ENCODE assay signal across 29 cellular contexts in genomic region chr7:126723966-126724544, GRCh38.
"Had no signal": no experiment of that assay in that cellular context is flagged by ENCODE, and none has a peak within 500 bp of the region (broad histone marks: within the 10 kb centered on the region; RNA-seq: fewer than 3 reads in every experiment).

No MANE protein-coding gene starts in this region.

- H3K27ac ChIP-seq: esophagus muscularis mucosa, foreskin keratinocyte, heart left ventricle, left ventricle myocardium inferior, ovary, sigmoid colon, uterus had no signal

- DNase-seq: activated CD4-positive, alpha-beta memory T cell treated with anti-CD3 and anti-CD28 coated beads, Interleukin-2, amount 10 ng/mL, durations not matched to agents 7 days and 5 days; activated CD4-positive, alpha-beta T cell treated with anti-CD3 and anti-CD28 coated beads for 1 hour; activated CD4-positive, alpha-beta T cell treated with anti-CD3 and anti-CD28 coated beads, Interleukin-2, amount 10 ng/mL, durations not matched to agents 7 days and 5 days; activated CD8-positive, alpha-beta memory T cell treated with anti-CD3 and anti-CD28 coated beads, Interleukin-2, amount 50 U/mL, for 48 hours; activated gamma-delta T cell; activated naive CD4-positive, alpha-beta T cell treated with anti-CD3 and anti-CD28 coated beads, Interleukin-2, amount 10 ng/mL, durations not matched to agents 7 days and 5 days; activated T-cell treated with anti-CD3 and anti-CD28 coated beads, Interleukin-2, amount 50 U/mL, for 24 hours; amniotic stem cell; caudate nucleus; cortex of kidney; endodermal cell; foreskin keratinocyte; heart left ventricle; hypothalamus; left ventricle myocardium inferior; mucosa of descending colon; ovary; sigmoid colon; small intestine; stimulated activated CD4-positive, alpha-beta T cell treated with anti-CD3 and anti-CD28 coated beads, Interleukin-4, amount 100 ng/mL, for 4 hours; stimulated activated CD8-positive, alpha-beta memory T cell treated with anti-CD3 and anti-CD28 coated beads, Interleukin-4, amount 100 ng/mL, for 48 hours; stimulated activated naive CD8-positive, alpha-beta T cell treated with anti-CD3 and anti-CD28 coated beads, Interleukin-15, amount 100 ng/mL, for 72 hours; substantia nigra; T-helper 2 cell; uterus had no signal

- H3K4me1 ChIP-seq: esophagus muscularis mucosa, heart left ventricle, left ventricle myocardium inferior, sigmoid colon, uterus had no signal

- H3K27me3 ChIP-seq: esophagus muscularis mucosa, foreskin keratinocyte, heart left ventricle, ovary, sigmoid colon, uterus had no signal

- ATAC-seq: foreskin keratinocyte; heart left ventricle; mucosa of descending colon; natural killer cell treated with Interleukin-12 subunit alpha and Interleukin-12 subunit beta and Interleukin-15 and Interleukin-18, amount 100 ng/mL, for 72 hours; stimulated activated memory B cell treated with anti-CD40 and anti-IgM and Interleukin-4, amounts not matched to agents 10 μg/mL and 1 μg/mL and 100 μg/mL, for 72 hours; stimulated activated naive CD8-positive, alpha-beta T cell treated with anti-CD3 and anti-CD28 coated beads, Interleukin-15, amount 100 ng/mL, for 72 hours had no signal

- H3K36me3 ChIP-seq: esophagus muscularis mucosa, heart left ventricle, left ventricle myocardium inferior, ovary, sigmoid colon, uterus had no signal

- H3K4me3 ChIP-seq: esophagus muscularis mucosa, heart left ventricle, left ventricle myocardium inferior, lung, mucosa of descending colon, ovary, sigmoid colon, uterus had no signal

- H3K9me3 ChIP-seq: esophagus muscularis mucosa, heart left ventricle, mucosa of descending colon, ovary, sigmoid colon, uterus had no signal
